Comparison of ENCODE assay signal across 11 cellular contexts in genomic region chr12:12449533-12450025, GRCh38.
DNase-seq lines count a peak whose midpoint lies in the region; ATAC-seq and TF ChIP-seq lines count a peak whose summit lies in the region.
"Had no signal": no experiment of that assay in that cellular context is flagged by ENCODE, and none has a peak within 500 bp of the region (broad histone marks: within the 10 kb centered on the region; RNA-seq: fewer than 3 reads in every experiment).

No MANE protein-coding gene starts in this region.

- ATAC-seq in stimulated activated effector memory CD8-positive, alpha-beta T cell treated with anti-CD3 and anti-CD28 coated beads, Interleukin-12 subunit alpha, Interleukin-12 subunit beta, amount 100 ng/mL, for 72 hours: no peak

- H3K36me3 Mint-ChIP-seq in stimulated activated effector memory CD8-positive, alpha-beta T cell treated with anti-CD3 and anti-CD28 coated beads, Interleukin-12 subunit alpha, Interleukin-12 subunit beta, amount 100 ng/mL, for 72 hours: peaks cover 12% of the 10 kb centered on the region
- H3K36me3 Mint-ChIP-seq in activated CD4-positive, alpha-beta T cell treated with anti-CD3 and anti-CD28 coated beads, Interleukin-2, amount 10 ng/mL, durations not matched to agents 24 days and 14 days (ENCODE audit: low read depth): peaks cover 8% of the 10 kb centered on the region

- no peaks in the 10 kb centered on the region for H3K27me3 ChIP-seq in HL-60 (ENCODE audit: insufficient read depth, poor library complexity, severe bottlenecking)

- no peak for TF ChIP-seq CTCF in HL-60 (IDR thresholded peaks at IDR 0.05; ENCODE audit: insufficient read depth, low read length)

- peaks cover 25% of the 10 kb centered on the region for H3K4me1 Mint-ChIP-seq in stimulated activated effector memory CD8-positive, alpha-beta T cell treated with anti-CD3 and anti-CD28 coated beads, Interleukin-12 subunit alpha, Interleukin-12 subunit beta, amount 100 ng/mL, for 72 hours
- peaks cover 20% of the 10 kb centered on the region for H3K4me1 Mint-ChIP-seq in activated CD4-positive, alpha-beta T cell treated with anti-CD3 and anti-CD28 coated beads, Interleukin-2, amount 10 ng/mL, durations not matched to agents 24 days and 14 days
- H3K4me1 Mint-ChIP-seq: activated B cell treated with CpG ODN at 0.5 μM for 24 hours had no signal

- no peak overlapping the region for H3K4me3 Mint-ChIP-seq in stimulated activated effector memory CD8-positive, alpha-beta T cell treated with anti-CD3 and anti-CD28 coated beads, Interleukin-12 subunit alpha, Interleukin-12 subunit beta, amount 100 ng/mL, for 72 hours
- H3K4me3 Mint-ChIP-seq in activated CD4-positive, alpha-beta T cell treated with anti-CD3 and anti-CD28 coated beads, Interleukin-2, amount 10 ng/mL, durations not matched to agents 24 days and 14 days: no peak overlapping the region
- H3K4me3 Mint-ChIP-seq: activated B cell treated with CpG ODN at 0.5 μM for 24 hours had no signal

- no peaks in the 10 kb centered on the region for H3K27me3 Mint-ChIP-seq in activated CD4-positive, alpha-beta T cell treated with anti-CD3 and anti-CD28 coated beads, Interleukin-2, amount 10 ng/mL, durations not matched to agents 24 days and 14 days
- H3K27me3 Mint-ChIP-seq: activated B cell treated with CpG ODN at 0.5 μM for 24 hours had no signal

- H3K9me3 Mint-ChIP-seq in stimulated activated effector memory CD8-positive, alpha-beta T cell treated with anti-CD3 and anti-CD28 coated beads, Interleukin-12 subunit alpha, Interleukin-12 subunit beta, amount 100 ng/mL, for 72 hours: no peaks in the 10 kb centered on the region
- no peaks in the 10 kb centered on the region for H3K9me3 Mint-ChIP-seq in activated CD4-positive, alpha-beta T cell treated with anti-CD3 and anti-CD28 coated beads, Interleukin-2, amount 10 ng/mL, durations not matched to agents 24 days and 14 days
- H3K9me3 Mint-ChIP-seq: activated B cell treated with CpG ODN at 0.5 μM for 24 hours had no signal

- H3K27ac ChIP-seq in HL-60 (replicated peaks): peak overlapping the region; percentile 77
- H3K27ac ChIP-seq: coronary artery had no signal

- DNase-seq in HL-60 (ENCODE audit: low read depth in 1 of 2, low spot score in 1 of 2): peak; percentile 90 to 98
- peak; percentile 84 for DNase-seq in NCI-H748 treated with DMSO at 0.1 percent for 48 hours (lab: John Stamatoyannopoulos, UW)
- DNase-seq in dermis blood vessel endothelial cell: peak; percentile 70
- peak; percentile 23 for DNase-seq in renal cortical epithelial cell (ENCODE audit: low read depth)
- DNase-seq in stimulated activated effector memory CD8-positive, alpha-beta T cell treated with anti-CD3 and anti-CD28 coated beads, Interleukin-12 subunit alpha, Interleukin-12 subunit beta, amount 100 ng/mL, for 72 hours (ENCODE audit: low spot score in 2 of 2): no peak
- no peak for DNase-seq in G401 (ENCODE audit: low spot score)
- DNase-seq in stimulated activated naive CD4-positive, alpha-beta T cell treated with Interleukin-2 at 50 U/mL for 16 hours (lab: John Stamatoyannopoulos, UW): no peak
- no peak for DNase-seq in activated CD4-positive, alpha-beta T cell treated with anti-CD3 and anti-CD28 coated beads, Interleukin-2, amount 10 ng/mL, durations not matched to agents 24 days and 14 days
- DNase-seq: activated B cell treated with CpG ODN at 0.5 μM for 24 hours, activated gamma-delta T cell had no signal

- in situ Hi-C loops in G401 (cut with HindIII; ENCODE audit: low sequenced_read_pairs): no loop called here

- no peak overlapping the region for H3K27ac Mint-ChIP-seq in stimulated activated effector memory CD8-positive, alpha-beta T cell treated with anti-CD3 and anti-CD28 coated beads, Interleukin-12 subunit alpha, Interleukin-12 subunit beta, amount 100 ng/mL, for 72 hours
- H3K27ac Mint-ChIP-seq in activated CD4-positive, alpha-beta T cell treated with anti-CD3 and anti-CD28 coated beads, Interleukin-2, amount 10 ng/mL, durations not matched to agents 24 days and 14 days: no peak overlapping the region
- H3K27ac Mint-ChIP-seq: activated B cell treated with CpG ODN at 0.5 μM for 24 hours had no signal

- no peak overlapping the region for H3K4me3 ChIP-seq in HL-60 (replicated peaks; ENCODE audit: insufficient read depth, low read length)
- H3K4me3 ChIP-seq: coronary artery had no signal

- intact Hi-C loops in activated CD4-positive, alpha-beta T cell treated with anti-CD3 and anti-CD28 coated beads, Interleukin-2, amount 10 ng/mL, durations not matched to agents 24 days and 14 days (cut with micrococcal nuclease): no loop called here

Comparison
In these comparisons a context has a peak if more than half of its experiments do, and no peak if none do; other contexts are left out.
1. DNase-seq: peak in HL-60 (2 of 2), NCI-H748 treated with DMSO at 0.1 percent for 48 hours (single experiment), dermis blood vessel endothelial cell (single experiment) and renal cortical epithelial cell (single experiment); none in stimulated activated effector memory CD8-positive, alpha-beta T cell treated with anti-CD3 and anti-CD28 coated beads, Interleukin-12 subunit alpha, Interleukin-12 subunit beta, amount 100 ng/mL, for 72 hours (0 of 2), G401 (single experiment), stimulated activated naive CD4-positive, alpha-beta T cell treated with Interleukin-2 at 50 U/mL for 16 hours (single experiment) and activated CD4-positive, alpha-beta T cell treated with anti-CD3 and anti-CD28 coated beads, Interleukin-2, amount 10 ng/mL, durations not matched to agents 24 days and 14 days (single experiment).